ENCODE assay signal across 1 cellular context in the genomic region with DNA sequence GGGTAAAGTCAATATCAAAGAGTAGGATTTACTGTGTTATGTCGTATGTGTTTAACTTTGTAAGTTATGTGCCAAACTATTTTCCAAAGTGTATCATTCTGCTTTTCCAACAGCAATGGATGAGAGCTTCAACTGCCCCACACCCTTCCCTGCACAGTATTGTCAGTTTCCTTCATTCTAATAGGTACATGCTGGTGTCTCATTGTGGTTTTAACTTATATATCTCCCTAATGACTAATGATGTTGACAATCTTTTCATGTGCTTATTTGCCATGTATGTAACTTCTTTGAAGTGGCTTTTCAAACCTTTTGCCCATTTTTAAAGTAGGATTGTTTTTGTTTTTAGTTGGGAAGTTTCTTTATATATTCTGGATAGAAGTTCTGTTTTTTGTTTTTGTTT.
TF ChIP-seq lines count a peak whose summit lies in the region.

No MANE protein-coding gene starts in this region.

TF ChIP-seq in GM23338, 12 proteins besides CTCF, POLR2A, EP300 and RAD21:
- no peak for TF ChIP-seq POLR2AphosphoS5 (IDR thresholded peaks at IDR 0.05; ENCODE audit: low read depth)
- TF ChIP-seq CREB1 (CRISPR knock-in tag; IDR thresholded peaks at IDR 0.05; ENCODE audit: low read depth) = no peak
- TF ChIP-seq EZH2phosphoT487 (IDR thresholded peaks at IDR 0.05; ENCODE audit: unreplicated experiment) = no peak
- TF ChIP-seq EZH2 (IDR thresholded peaks at IDR 0.05; ENCODE audit: low read depth, unreplicated experiment) = no peak
- no peak for TF ChIP-seq REST (IDR thresholded peaks at IDR 0.05; ENCODE audit: unreplicated experiment)
- TF ChIP-seq STAT1 (IDR thresholded peaks at IDR 0.05; ENCODE audit: unreplicated experiment) = no peak
- TF ChIP-seq NANOG (IDR thresholded peaks at IDR 0.05; ENCODE audit: borderline replicate concordance) = no peak
- TF ChIP-seq, protein P1, sequence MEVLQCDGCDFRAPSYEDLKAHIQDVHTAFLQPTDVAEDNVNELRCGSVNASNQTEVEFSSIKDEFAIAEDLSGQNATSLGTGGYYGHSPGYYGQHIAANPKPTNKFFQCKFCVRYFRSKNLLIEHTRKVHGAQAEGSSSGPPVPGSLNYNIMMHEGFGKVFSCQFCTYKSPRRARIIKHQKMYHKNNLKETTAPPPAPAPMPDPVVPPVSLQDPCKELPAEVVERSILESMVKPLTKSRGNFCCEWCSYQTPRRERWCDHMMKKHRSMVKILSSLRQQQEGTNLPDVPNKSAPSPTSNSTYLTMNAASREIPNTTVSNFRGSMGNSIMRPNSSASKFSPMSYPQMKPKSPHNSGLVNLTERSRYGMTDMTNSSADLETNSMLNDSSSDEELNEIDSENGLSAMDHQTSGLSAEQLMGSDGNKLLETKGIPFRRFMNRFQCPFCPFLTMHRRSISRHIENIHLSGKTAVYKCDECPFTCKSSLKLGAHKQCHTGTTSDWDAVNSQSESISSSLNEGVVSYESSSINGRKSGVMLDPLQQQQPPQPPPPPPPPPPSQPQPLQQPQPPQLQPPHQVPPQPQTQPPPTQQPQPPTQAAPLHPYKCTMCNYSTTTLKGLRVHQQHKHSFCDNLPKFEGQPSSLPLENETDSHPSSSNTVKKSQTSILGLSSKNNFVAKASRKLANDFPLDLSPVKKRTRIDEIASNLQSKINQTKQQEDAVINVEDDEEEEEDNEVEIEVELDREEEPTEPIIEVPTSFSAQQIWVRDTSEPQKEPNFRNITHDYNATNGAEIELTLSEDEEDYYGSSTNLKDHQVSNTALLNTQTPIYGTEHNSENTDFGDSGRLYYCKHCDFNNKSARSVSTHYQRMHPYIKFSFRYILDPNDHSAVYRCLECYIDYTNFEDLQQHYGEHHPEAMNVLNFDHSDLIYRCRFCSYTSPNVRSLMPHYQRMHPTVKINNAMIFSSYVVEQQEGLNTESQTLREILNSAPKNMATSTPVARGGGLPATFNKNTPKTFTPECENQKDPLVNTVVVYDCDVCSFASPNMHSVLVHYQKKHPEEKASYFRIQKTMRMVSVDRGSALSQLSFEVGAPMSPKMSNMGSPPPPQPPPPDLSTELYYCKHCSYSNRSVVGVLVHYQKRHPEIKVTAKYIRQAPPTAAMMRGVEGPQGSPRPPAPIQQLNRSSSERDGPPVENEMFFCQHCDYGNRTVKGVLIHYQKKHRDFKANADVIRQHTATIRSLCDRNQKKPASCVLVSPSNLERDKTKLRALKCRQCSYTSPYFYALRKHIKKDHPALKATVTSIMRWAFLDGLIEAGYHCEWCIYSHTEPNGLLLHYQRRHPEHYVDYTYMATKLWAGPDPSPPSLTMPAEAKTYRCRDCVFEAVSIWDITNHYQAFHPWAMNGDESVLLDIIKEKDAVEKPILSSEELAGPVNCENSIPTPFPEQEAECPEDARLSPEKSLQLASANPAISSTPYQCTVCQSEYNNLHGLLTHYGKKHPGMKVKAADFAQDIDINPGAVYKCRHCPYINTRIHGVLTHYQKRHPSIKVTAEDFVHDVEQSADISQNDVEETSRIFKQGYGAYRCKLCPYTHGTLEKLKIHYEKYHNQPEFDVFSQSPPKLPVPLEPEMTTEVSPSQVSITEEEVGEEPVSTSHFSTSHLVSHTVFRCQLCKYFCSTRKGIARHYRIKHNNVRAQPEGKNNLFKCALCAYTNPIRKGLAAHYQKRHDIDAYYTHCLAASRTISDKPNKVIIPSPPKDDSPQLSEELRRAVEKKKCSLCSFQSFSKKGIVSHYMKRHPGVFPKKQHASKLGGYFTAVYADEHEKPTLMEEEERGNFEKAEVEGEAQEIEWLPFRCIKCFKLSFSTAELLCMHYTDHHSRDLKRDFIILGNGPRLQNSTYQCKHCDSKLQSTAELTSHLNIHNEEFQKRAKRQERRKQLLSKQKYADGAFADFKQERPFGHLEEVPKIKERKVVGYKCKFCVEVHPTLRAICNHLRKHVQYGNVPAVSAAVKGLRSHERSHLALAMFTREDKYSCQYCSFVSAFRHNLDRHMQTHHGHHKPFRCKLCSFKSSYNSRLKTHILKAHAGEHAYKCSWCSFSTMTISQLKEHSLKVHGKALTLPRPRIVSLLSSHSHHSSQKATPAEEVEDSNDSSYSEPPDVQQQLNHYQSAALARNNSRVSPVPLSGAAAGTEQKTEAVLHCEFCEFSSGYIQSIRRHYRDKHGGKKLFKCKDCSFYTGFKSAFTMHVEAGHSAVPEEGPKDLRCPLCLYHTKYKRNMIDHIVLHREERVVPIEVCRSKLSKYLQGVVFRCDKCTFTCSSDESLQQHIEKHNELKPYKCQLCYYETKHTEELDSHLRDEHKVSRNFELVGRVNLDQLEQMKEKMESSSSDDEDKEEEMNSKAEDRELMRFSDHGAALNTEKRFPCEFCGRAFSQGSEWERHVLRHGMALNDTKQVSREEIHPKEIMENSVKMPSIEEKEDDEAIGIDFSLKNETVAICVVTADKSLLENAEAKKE (CRISPR knock-in tag; IDR thresholded peaks at IDR 0.05) = no peak
- TF ChIP-seq ZNF331 (CRISPR knock-in tag; IDR thresholded peaks at IDR 0.05; ENCODE audit: low read depth) = no peak
- TF ChIP-seq ZNF114 (CRISPR knock-in tag; IDR thresholded peaks at IDR 0.05) = no peak
- TF ChIP-seq, protein P2, sequence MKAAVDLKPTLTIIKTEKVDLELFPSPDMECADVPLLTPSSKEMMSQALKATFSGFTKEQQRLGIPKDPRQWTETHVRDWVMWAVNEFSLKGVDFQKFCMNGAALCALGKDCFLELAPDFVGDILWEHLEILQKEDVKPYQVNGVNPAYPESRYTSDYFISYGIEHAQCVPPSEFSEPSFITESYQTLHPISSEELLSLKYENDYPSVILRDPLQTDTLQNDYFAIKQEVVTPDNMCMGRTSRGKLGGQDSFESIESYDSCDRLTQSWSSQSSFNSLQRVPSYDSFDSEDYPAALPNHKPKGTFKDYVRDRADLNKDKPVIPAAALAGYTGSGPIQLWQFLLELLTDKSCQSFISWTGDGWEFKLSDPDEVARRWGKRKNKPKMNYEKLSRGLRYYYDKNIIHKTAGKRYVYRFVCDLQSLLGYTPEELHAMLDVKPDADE (IDR thresholded peaks at IDR 0.05) = no peak
- no peak for TF ChIP-seq JUNB (IDR thresholded peaks at IDR 0.05; ENCODE audit: unreplicated experiment)
TF ChIP-seq in GM23338: peak in this region for 0.
